In the genomic region with DNA sequence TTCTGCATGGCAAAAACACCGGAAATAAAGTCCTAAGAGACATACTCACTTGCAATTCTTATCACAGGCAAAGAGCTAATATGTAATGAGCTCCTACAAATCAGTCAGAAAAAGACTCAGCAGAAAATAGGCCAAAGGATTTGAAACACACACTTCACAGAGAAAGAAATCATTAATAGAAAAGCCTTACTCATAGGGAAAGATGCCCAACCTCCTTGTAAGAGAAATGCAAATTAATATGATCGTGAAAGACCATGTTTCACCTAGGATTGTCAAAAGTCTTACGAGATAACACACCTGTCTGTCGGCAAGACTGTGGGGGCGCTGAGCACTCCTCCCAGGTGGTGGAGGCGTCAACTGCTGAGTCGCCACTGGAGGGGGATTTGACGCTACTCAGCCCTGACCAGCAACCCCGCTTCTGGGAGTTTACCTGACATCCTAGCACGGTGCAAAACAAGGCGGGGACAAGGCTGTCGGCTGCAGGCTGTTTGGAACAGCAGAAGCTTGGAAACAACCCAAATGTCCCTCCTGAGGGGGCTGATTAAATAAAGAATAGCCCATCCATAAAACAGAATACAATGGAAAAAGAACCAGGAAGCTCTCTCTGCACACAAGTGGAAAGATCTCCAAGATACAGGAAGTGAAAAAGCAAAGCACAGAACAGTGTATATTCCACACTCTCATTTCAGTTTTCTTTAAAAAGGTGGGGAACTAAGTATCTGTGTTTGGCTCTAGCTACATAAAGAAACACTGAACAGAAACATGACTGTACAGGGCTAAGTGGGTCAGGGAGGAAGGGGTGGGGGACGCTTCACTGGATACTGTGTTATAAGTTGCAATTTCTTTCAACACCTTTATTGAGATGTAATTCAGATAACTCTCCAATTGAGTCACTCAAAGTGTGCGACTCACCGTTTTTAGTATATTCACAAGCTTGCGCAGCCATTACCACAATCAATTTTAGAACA, we compare ENCODE assay signal across 8 cellular contexts. TPM values are rescaled to one million over a fixed set of nuclear protein-coding genes. Genes with fewer than 3 reads are reported as not detected.
DNase-seq lines count a peak whose midpoint lies in the region; ATAC-seq and TF ChIP-seq lines count a peak whose summit lies in the region.

No MANE protein-coding gene starts in this region.

- H3K4me3 ChIP-seq in GM12875 (ENCODE audit: low read depth, low read length) (no peak overlapping the region), skeletal muscle satellite cell (ENCODE audit: low read length) (no peak overlapping the region)

- DNase-seq in MV-4-11 (lab: John Stamatoyannopoulos, UW) (peak; percentile 81), glutamatergic neuron (no peak), posterior cingulate gyrus (no peak), retina (no peak)
- DNase-seq in activated T-helper 1 cell treated with anti-CD3 and anti-CD28 coated beads, Interleukin-12 subunit alpha, Interleukin-12 subunit beta, Interleukin-2, Interleukin-4 antibody, amounts not matched to agents 30 ng/mL and 10 ng/mL and 1 ng/mL, durations not matched to agents 14 hours and 24 hours and 36 hours (ENCODE audit: low spot score): no peak

- peak overlapping the region; percentile 78 for H3K27ac Mint-ChIP-seq in activated T-helper 1 cell treated with anti-CD3 and anti-CD28 coated beads, Interleukin-12 subunit alpha, Interleukin-12 subunit beta, Interleukin-2, Interleukin-4 antibody, amounts not matched to agents 30 ng/mL and 10 ng/mL and 1 ng/mL, durations not matched to agents 14 hours and 24 hours and 36 hours
- H3K27ac Mint-ChIP-seq in glutamatergic neuron (ENCODE audit: unreplicated experiment): peak overlapping the region; percentile 59

- H3K36me3 Mint-ChIP-seq in activated T-helper 1 cell treated with anti-CD3 and anti-CD28 coated beads, Interleukin-12 subunit alpha, Interleukin-12 subunit beta, Interleukin-2, Interleukin-4 antibody, amounts not matched to agents 30 ng/mL and 10 ng/mL and 1 ng/mL, durations not matched to agents 14 hours and 24 hours and 36 hours (ENCODE audit: low read depth): peaks cover 14% of the 10 kb centered on the region
- H3K36me3 Mint-ChIP-seq in glutamatergic neuron (ENCODE audit: unreplicated experiment): no peaks in the 10 kb centered on the region

- no peaks in the 10 kb centered on the region for H3K27me3 ChIP-seq in skeletal muscle satellite cell (ENCODE audit: control insufficient read depth, insufficient read depth, low read length)

- no peaks in the 10 kb centered on the region for H3K9me3 ChIP-seq in skeletal muscle satellite cell (replicated peaks; ENCODE audit: low read length)

- H3K36me3 ChIP-seq in skeletal muscle satellite cell (ENCODE audit: insufficient read depth, low read length): peaks cover 66% of the 10 kb centered on the region

- H3K27me3 Mint-ChIP-seq in activated T-helper 1 cell treated with anti-CD3 and anti-CD28 coated beads, Interleukin-12 subunit alpha, Interleukin-12 subunit beta, Interleukin-2, Interleukin-4 antibody, amounts not matched to agents 30 ng/mL and 10 ng/mL and 1 ng/mL, durations not matched to agents 14 hours and 24 hours and 36 hours (ENCODE audit: insufficient read depth): no peaks in the 10 kb centered on the region
- H3K27me3 Mint-ChIP-seq in glutamatergic neuron (ENCODE audit: unreplicated experiment): peaks cover 3% of the 10 kb centered on the region

- peak overlapping the region; percentile 46 for H3K4me2 ChIP-seq in skeletal muscle satellite cell (ENCODE audit: low read length)

- intact Hi-C loops in activated T-helper 1 cell treated with anti-CD3 and anti-CD28 coated beads, Interleukin-12 subunit alpha, Interleukin-12 subunit beta, Interleukin-2, Interleukin-4 antibody, amounts not matched to agents 30 ng/mL and 10 ng/mL and 1 ng/mL, durations not matched to agents 14 hours and 24 hours and 36 hours (cut with micrococcal nuclease): no loop called here
- intact Hi-C loops in posterior cingulate gyrus (cut with DNase I): no loop called here

- peak; percentile 60 for ATAC-seq in GM21737 (IDR thresholded peaks at IDR 0.05; ENCODE audit: unreplicated experiment)

- H3K4me3 Mint-ChIP-seq in activated T-helper 1 cell treated with anti-CD3 and anti-CD28 coated beads, Interleukin-12 subunit alpha, Interleukin-12 subunit beta, Interleukin-2, Interleukin-4 antibody, amounts not matched to agents 30 ng/mL and 10 ng/mL and 1 ng/mL, durations not matched to agents 14 hours and 24 hours and 36 hours: peak overlapping the region; percentile 60
- peak overlapping the region; percentile 44 for H3K4me3 Mint-ChIP-seq in glutamatergic neuron (ENCODE audit: unreplicated experiment)

- H3K4me1 ChIP-seq in skeletal muscle satellite cell (ENCODE audit: control insufficient read depth, insufficient read depth, low read length): peaks cover 54% of the 10 kb centered on the region

- peak overlapping the region; percentile 26 for H3K9ac ChIP-seq in skeletal muscle satellite cell (ENCODE audit: low read depth, low read length)

- peaks cover 21% of the 10 kb centered on the region for H3K4me1 Mint-ChIP-seq in activated T-helper 1 cell treated with anti-CD3 and anti-CD28 coated beads, Interleukin-12 subunit alpha, Interleukin-12 subunit beta, Interleukin-2, Interleukin-4 antibody, amounts not matched to agents 30 ng/mL and 10 ng/mL and 1 ng/mL, durations not matched to agents 14 hours and 24 hours and 36 hours (ENCODE audit: low read depth)
- peaks cover 32% of the 10 kb centered on the region for H3K4me1 Mint-ChIP-seq in glutamatergic neuron (ENCODE audit: low read depth, unreplicated experiment)

- peak; percentile 20; the same call in 1 of the 2 replicates for TF ChIP-seq CTCF in GM12875 (IDR thresholded peaks at IDR 0.05; ENCODE audit: borderline replicate concordance, insufficient read depth, low read depth, low read length)
- TF ChIP-seq CTCF in glutamatergic neuron (IDR thresholded peaks at IDR 0.05; ENCODE audit: partially characterized antibody, unreplicated experiment): no peak

- no peaks in the 10 kb centered on the region for H3K9me3 Mint-ChIP-seq in activated T-helper 1 cell treated with anti-CD3 and anti-CD28 coated beads, Interleukin-12 subunit alpha, Interleukin-12 subunit beta, Interleukin-2, Interleukin-4 antibody, amounts not matched to agents 30 ng/mL and 10 ng/mL and 1 ng/mL, durations not matched to agents 14 hours and 24 hours and 36 hours
- peaks cover 3% of the 10 kb centered on the region for H3K9me3 Mint-ChIP-seq in glutamatergic neuron (ENCODE audit: unreplicated experiment)

RNA-seq across cellular contexts. Expression of gene CSNK1E, which starts 11.5 kb away (rescaled TPM):
- 151 and 154 TPM in 2 replicates for total RNA-seq in activated T-helper 1 cell treated with anti-CD3 and anti-CD28 coated beads, Interleukin-12 subunit alpha, Interleukin-12 subunit beta, Interleukin-2, Interleukin-4 antibody, amounts not matched to agents 30 ng/mL and 10 ng/mL and 1 ng/mL, durations not matched to agents 14 hours and 24 hours and 36 hours
- 402 TPM for total RNA-seq in glutamatergic neuron (ENCODE audit: unreplicated experiment)
- 128 and 132 TPM in 2 replicates for total RNA-seq in skeletal muscle satellite cell (2012; rRNA removed)

RNA-seq across cellular contexts. Expression of gene TMEM184B, which starts 33.0 kb away (rescaled TPM):
- 36.6 and 39.1 TPM in 2 replicates for total RNA-seq in activated T-helper 1 cell treated with anti-CD3 and anti-CD28 coated beads, Interleukin-12 subunit alpha, Interleukin-12 subunit beta, Interleukin-2, Interleukin-4 antibody, amounts not matched to agents 30 ng/mL and 10 ng/mL and 1 ng/mL, durations not matched to agents 14 hours and 24 hours and 36 hours
- 81.0 TPM for total RNA-seq in glutamatergic neuron (ENCODE audit: unreplicated experiment)
- 33.0 and 43.7 TPM in 2 replicates for total RNA-seq in skeletal muscle satellite cell (2012; rRNA removed)
